8 cellular contexts compared by ENCODE assay signal in genomic region chr4:82429728-82430192, GRCh38. TPM values are rescaled to one million over a fixed set of nuclear protein-coding genes. Genes with fewer than 3 reads are reported as not detected.
A peak's percentile ranks its signal among the peaks of the same experiment; 100 is the strongest.
DNase-seq lines count a peak whose midpoint lies in the region; ATAC-seq and TF ChIP-seq lines count a peak whose summit lies in the region.

No MANE protein-coding gene starts in this region.

- 0 to 1% methylated on average over 30 to 40 of the region's 58 CpGs for WGBS in lower leg skin, 2 donors
- WGBS in testis, 2 donors, result 0% methylated on average over 7 to 34 of the region's 58 CpGs

- DNase-seq in CD8-positive, alpha-beta memory T cell, result peak in 4 of 5 donors; percentile 68 to 88 (median 75)
- no peak for DNase-seq in NB4 (ENCODE audit: low read depth)
- DNase-seq in lower leg skin (ENCODE audit: low spot score in 2 of 2), result peak in 1 of 2 donors; percentile 56
- DNase-seq in testis, result no peak
- DNase-seq in NCI-H748 treated with DMSO at 0.1 percent for 48 hours (lab: John Stamatoyannopoulos, UW), result no peak
- no peak for DNase-seq in NCI-H1436 (lab: John Stamatoyannopoulos, UW)

- TF ChIP-seq CTCF in NB4 (IDR thresholded peaks at IDR 0.05; ENCODE audit: low read depth, low read length) (no peak), brain (conservative IDR thresholded peaks at IDR 0.05) (no peak), lower leg skin (IDR thresholded peaks at IDR 0.05) (no peak), testis (IDR thresholded peaks at IDR 0.05) (no peak)

- ATAC-seq in GM21381 (IDR thresholded peaks at IDR 0.05; ENCODE audit: unreplicated experiment), result peak; percentile 15

- peaks cover 25% of the 10 kb centered on the region for H3K36me3 ChIP-seq in CD8-positive, alpha-beta memory T cell (ENCODE audit: insufficient read depth, low read length)
- H3K36me3 ChIP-seq in testis (ENCODE audit: low read depth, missing control alignments), result no peaks in the 10 kb centered on the region

- H3K9me3 ChIP-seq in CD8-positive, alpha-beta memory T cell (ENCODE audit: low read length), result no peaks in the 10 kb centered on the region
- H3K9me3 ChIP-seq in testis, result no peaks in the 10 kb centered on the region

- intact Hi-C loops in lower leg skin (cut with DNase I; ENCODE audit: low total_unique reads) (loop anchor here (5.0 kb wide), 1 partner anchor 57 kb away; the partner anchor contains the start of gene HNRNPD), testis (cut with DNase I; ENCODE audit: low total_unique reads) (loop anchor here (5.0 kb wide), 1 partner anchor 57 kb away; the partner anchor contains the start of gene HNRNPD)

- TF ChIP-seq POLR2A in NB4 (IDR thresholded peaks at IDR 0.05; ENCODE audit: extremely low read depth, insufficient read length) (no peak), lower leg skin (IDR thresholded peaks at IDR 0.05) (no peak), testis (IDR thresholded peaks at IDR 0.05) (no peak)

- peaks cover 0 to 4% of the 10 kb centered on the region in 2 donors for H3K27me3 Mint-ChIP-seq in CD8-positive, alpha-beta memory T cell
- H3K27me3 Mint-ChIP-seq in brain, result peaks cover 29% of the 10 kb centered on the region

- H3K27ac Mint-ChIP-seq in CD8-positive, alpha-beta memory T cell, result peak overlapping the region; percentile 97 to 100 (median 99)
- H3K27ac Mint-ChIP-seq in brain, result peak overlapping the region; percentile 100

- peak overlapping the region; percentile 96 to 100 (median 100) for H3K4me3 Mint-ChIP-seq in CD8-positive, alpha-beta memory T cell
- peak overlapping the region; percentile 99 to 100 (median 100) for H3K4me3 Mint-ChIP-seq in brain

- H3K4me1 Mint-ChIP-seq in CD8-positive, alpha-beta memory T cell, result peaks cover 66 to 79% (median 74%) of the 10 kb centered on the region in 3 donors
- peaks cover 69% of the 10 kb centered on the region for H3K4me1 Mint-ChIP-seq in brain

- H3K27me3 ChIP-seq in CD8-positive, alpha-beta memory T cell (ENCODE audit: insufficient read depth, low read length, poor library complexity, severe bottlenecking), result no peaks in the 10 kb centered on the region
- no peaks in the 10 kb centered on the region for H3K27me3 ChIP-seq in testis

- POLR2A ChIA-PET in CD8-positive, alpha-beta memory T cell (lab: Charles Lee), result interaction anchor here (0.6 to 5.5 kb wide), 25 partner anchors 9 to 1025 kb away, joined by 3 to 102 read pairs (median 4); partner anchors contain the start of genes COPS4, COQ2, HELQ and HNRNPD

- peaks cover 43% of the 10 kb centered on the region for H3K4me1 ChIP-seq in CD8-positive, alpha-beta memory T cell (ENCODE audit: insufficient read depth, low read length)
- peaks cover 9% of the 10 kb centered on the region for H3K4me1 ChIP-seq in testis

- peak overlapping the region; percentile 97 for H3K4me3 ChIP-seq in CD8-positive, alpha-beta memory T cell (ENCODE audit: low read length)
- H3K4me3 ChIP-seq in NB4 (ENCODE audit: low read depth, low read length) (peak overlapping the region; percentile 91), lower leg skin (ENCODE audit: low read depth, poor library complexity, severe bottlenecking) (peak overlapping the region; percentile 93), testis (peak overlapping the region; percentile 98)

- CTCF ChIA-PET in CD8-positive, alpha-beta memory T cell (lab: Charles Lee), result interaction anchor here (0.7 to 2.7 kb wide), 21 partner anchors 9 to 1026 kb away, joined by 3 to 31 read pairs (median 4); partner anchors contain the start of genes HELQ, HNRNPD, MRPS18C and RASGEF1B

- peaks cover 7 to 72% (median 20%) of the 10 kb centered on the region in 3 donors for H3K36me3 Mint-ChIP-seq in CD8-positive, alpha-beta memory T cell
- peaks cover 65% of the 10 kb centered on the region for H3K36me3 Mint-ChIP-seq in brain

- peak overlapping the region; percentile 99 for H3K27ac ChIP-seq in CD8-positive, alpha-beta memory T cell (ENCODE audit: low read depth, low read length)
- H3K27ac ChIP-seq in testis, result peak overlapping the region; percentile 98 to 99

- peaks cover 0 to 2% (median 0%) of the 10 kb centered on the region in 5 donors for H3K9me3 Mint-ChIP-seq in CD8-positive, alpha-beta memory T cell
- peaks cover 0 to 2% (median 0%) of the 10 kb centered on the region in 5 experiments for H3K9me3 Mint-ChIP-seq in brain

RNA-seq across cellular contexts. Expression of gene HNRNPDL, which starts 0.5 kb away (rescaled TPM):
- total RNA-seq in CD8-positive, alpha-beta memory T cell, result 100 to 1,000 TPM; 423 to 438 TPM
- 257 TPM for polyA plus RNA-seq in CD8-positive, alpha-beta memory T cell
- polyA plus RNA-seq in brain (ENCODE audit: insufficient read depth, low read depth, low replicate concordance), result 201 TPM
- total RNA-seq in lower leg skin, result 100 to 1,000 TPM in 3 of 4 donors, 10 to 100 TPM in 1; 93.6 to 124 (median 107) TPM
- total RNA-seq in testis, result 100 to 1,000 TPM; 203 to 218 TPM
- 226 TPM for polyA plus RNA-seq in testis (ENCODE audit: insufficient read depth, low read depth, low replicate concordance)

RNA-seq across cellular contexts. Expression of gene ENOPH1, which starts 0.6 kb away (rescaled TPM):
- total RNA-seq in CD8-positive, alpha-beta memory T cell, result 10 to 100 TPM; 58.3 to 60.7 TPM
- 42.4 TPM for polyA plus RNA-seq in CD8-positive, alpha-beta memory T cell
- polyA plus RNA-seq in brain (ENCODE audit: insufficient read depth, low read depth, low replicate concordance) (48.6 TPM), testis (ENCODE audit: insufficient read depth, low read depth, low replicate concordance) (19.9 TPM)
- total RNA-seq in lower leg skin (10 to 100 TPM; 21.2 to 44.3 (median 34.6) TPM), testis (10 to 100 TPM; 13.9 to 20.8 TPM)

RNA-seq across cellular contexts. Expression of gene HNRNPD, which starts 56.0 kb away (rescaled TPM):
- 100 to 1,000 TPM; 452 to 475 TPM for total RNA-seq in CD8-positive, alpha-beta memory T cell
- 271 TPM for polyA plus RNA-seq in CD8-positive, alpha-beta memory T cell
- 297 TPM for polyA plus RNA-seq in brain (ENCODE audit: insufficient read depth, low read depth, low replicate concordance)
- total RNA-seq in lower leg skin, result 100 to 1,000 TPM in 1 of 4 donors, 10 to 100 TPM in 3; 54.0 to 140 (median 60.4) TPM
- total RNA-seq in testis, result 100 to 1,000 TPM; 114 to 118 TPM
- 221 TPM for polyA plus RNA-seq in testis (ENCODE audit: insufficient read depth, low read depth, low replicate concordance)

Comparison
In these comparisons a context has a peak if more than half of its experiments do, and no peak if none do; other contexts are left out.
1. DNase-seq: peak in CD8-positive, alpha-beta memory T cell (4 of 5); none in NB4 (single experiment), testis (single experiment), NCI-H748 treated with DMSO at 0.1 percent for 48 hours (single experiment) and NCI-H1436 (single experiment).
2. Peak in every context shown above with its lines, with median percentiles within 50 percentile points of each other: H3K4me3 ChIP-seq.